ENCODE assay signal across 24 cellular contexts in the genomic region with DNA sequence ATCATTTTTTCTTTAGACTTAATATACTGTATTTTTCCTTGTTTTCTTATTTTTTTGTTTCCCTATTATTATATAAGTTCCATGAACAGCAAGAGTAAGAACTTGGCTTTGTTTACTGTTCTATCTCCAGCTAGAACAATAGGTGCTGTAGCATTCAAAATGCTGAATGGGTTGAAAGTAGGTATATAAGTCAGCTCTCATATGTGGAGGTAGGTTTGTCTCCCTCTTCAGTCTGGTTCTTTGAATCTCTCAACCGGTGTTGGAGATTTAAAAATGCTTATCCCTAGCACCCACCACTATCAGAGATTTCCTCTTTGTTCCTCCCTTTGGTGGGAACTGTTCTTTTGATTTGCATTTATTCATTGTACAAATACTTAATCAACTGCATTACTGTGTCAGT.
DNase-seq lines count a peak whose midpoint lies in the region; ATAC-seq, FAIRE-seq and TF ChIP-seq lines count a peak whose summit lies in the region.
"Had no signal": no experiment of that assay in that cellular context is flagged by ENCODE, and none has a peak within 500 bp of the region (broad histone marks: within the 10 kb centered on the region; RNA-seq: fewer than 3 reads in every experiment).

No MANE protein-coding gene starts in this region.

- H3K14ac ChIP-seq in H1 (ENCODE audit: insufficient read length) = no peak overlapping the region

- no peak for ATAC-seq in stimulated activated naive CD8-positive, alpha-beta T cell treated with anti-CD3 and anti-CD28 coated beads, Interleukin-15, Interleukin-2, amounts not matched to agents 100 U/mL and 50 U/mL, for 24 hours
- ATAC-seq in GM18520 (IDR thresholded peaks at IDR 0.05; ENCODE audit: unreplicated experiment) = no peak
- ATAC-seq: esophagus mucosa, left lung, T-helper 17 cell had no signal

- H4K20me1 ChIP-seq in H1 (replicated peaks in 1 of 2; ENCODE audit: control insufficient read depth in 1 of 2, insufficient read depth in 2 of 2, low read length in 2 of 2) (no peaks in the 10 kb centered on the region), smooth muscle cell (ENCODE audit: low read depth) (no peaks in the 10 kb centered on the region)

- no peak overlapping the region for H2BK20ac ChIP-seq in H1 (ENCODE audit: low read length)

- no peak overlapping the region for H3K56ac ChIP-seq in H1 (replicated peaks; ENCODE audit: insufficient read length, low read depth, low read length)

- H3K9me3 ChIP-seq in H1 (ENCODE audit: insufficient read depth in 2 of 2, low read depth in 1 of 2, low read length in 1 of 2) (no peaks in the 10 kb centered on the region; a peak in 1 of 4 replicates), smooth muscle cell (replicated peaks; ENCODE audit: low read depth) (no peaks in the 10 kb centered on the region)
- H3K9me3 ChIP-seq: left lung, SJCRH30 had no signal

- H2AFZ ChIP-seq in H1 (ENCODE audit: low read length) = no peak overlapping the region
- no peak overlapping the region for H2AFZ ChIP-seq in smooth muscle cell (ENCODE audit: low read depth)

- no peaks in the 10 kb centered on the region for H3F3A ChIP-seq in smooth muscle cell (ENCODE audit: low read depth)

- H3K36me3 ChIP-seq in H1 (ENCODE audit: control insufficient read depth in 2 of 4, insufficient read depth in 4 of 4, low read length in 3 of 4) (peaks cover 6 to 40% (median 13%) of the 10 kb centered on the region in 4 experiments; a peak in 6 of 8 replicates), smooth muscle cell (ENCODE audit: low read depth) (no peaks in the 10 kb centered on the region)
- H3K36me3 ChIP-seq: SJCRH30 had no signal

- no peak overlapping the region for H3K18ac ChIP-seq in H1 (ENCODE audit: extremely low read depth, low read length)

- peak overlapping the region; percentile 92 for H3K27ac Mint-ChIP-seq in stimulated activated naive CD8-positive, alpha-beta T cell treated with anti-CD3 and anti-CD28 coated beads, Interleukin-15, Interleukin-2, amounts not matched to agents 100 ng/mL and 50 ng/mL, for 24 hours
- H3K27ac Mint-ChIP-seq: activated CD4-positive, alpha-beta memory T cell treated with anti-CD3 and anti-CD28 coated beads for 36 hours; T-helper 17 cell had no signal

- no peak overlapping the region for H2BK5ac ChIP-seq in H1 (ENCODE audit: low read depth, low read length)

- DNase-seq in stimulated activated naive CD8-positive, alpha-beta T cell treated with anti-CD3 and anti-CD28 coated beads, Interleukin-15, Interleukin-2, amounts not matched to agents 100 U/mL and 50 U/mL, for 24 hours = no peak
- DNase-seq in SW480 (ENCODE audit: low spot score) (peak; percentile 59), H1 (ENCODE audit: low read depth in 1 of 2, low spot score in 2 of 2) (no peak), smooth muscle cell (lab: John Stamatoyannopoulos, UW; ENCODE audit: unreplicated experiment) (no peak), midbrain (lab: John Stamatoyannopoulos, UW) (no peak), NCI-H1436 treated with DMSO at 0.1 percent for 48 hours (lab: John Stamatoyannopoulos, UW) (no peak)
- DNase-seq: C1 segment of cervical spinal cord; head of caudate nucleus; KG1; left lung; NCI-H1048; NCI-H2081 treated with DMSO at 0.1 percent for 48 hours; NCI-H510A; SJCRH30; stimulated activated CD4-positive, alpha-beta T cell treated with anti-CD3 and anti-CD28 coated beads, Interleukin-12 subunit alpha, Interleukin-12 subunit beta, amount 100 ng/mL, for 4 hours; T-helper 17 cell had no signal

- H3K9me3 Mint-ChIP-seq in stimulated activated naive CD8-positive, alpha-beta T cell treated with anti-CD3 and anti-CD28 coated beads, Interleukin-15, Interleukin-2, amounts not matched to agents 100 ng/mL and 50 ng/mL, for 24 hours = no peaks in the 10 kb centered on the region
- H3K9me3 Mint-ChIP-seq: activated CD4-positive, alpha-beta memory T cell treated with anti-CD3 and anti-CD28 coated beads for 36 hours; activated naive CD4-positive, alpha-beta T cell treated with anti-CD3 and anti-CD28 coated beads, Interleukin-2, amount 50 U/mL, for 72 hours; neural crest cell had no signal

- H3K27me3 Mint-ChIP-seq in stimulated activated naive CD8-positive, alpha-beta T cell treated with anti-CD3 and anti-CD28 coated beads, Interleukin-15, Interleukin-2, amounts not matched to agents 100 ng/mL and 50 ng/mL, for 24 hours = peaks cover 3% of the 10 kb centered on the region
- H3K27me3 Mint-ChIP-seq: activated CD4-positive, alpha-beta memory T cell treated with anti-CD3 and anti-CD28 coated beads for 36 hours; T-helper 17 cell had no signal

- TF ChIP-seq CTCF in H1 (IDR thresholded peaks at IDR 0.05; ENCODE audit: control extremely low read depth in 1 of 3, insufficient read depth in 1 of 3, low read depth in 1 of 3, low read length in 3 of 3) (peak in 2 of 3 experiments; percentile 21 to 23; a peak in 2 of 4 replicates), smooth muscle cell (IDR thresholded peaks at IDR 0.05; ENCODE audit: borderline replicate concordance, insufficient read depth, poor library complexity, severe bottlenecking) (no peak)

- peaks cover 2% of the 10 kb centered on the region; the same call in 1 of the 2 replicates for H3K23me2 ChIP-seq in H1 (ENCODE audit: low read depth, low read length)

- H3K4ac ChIP-seq in H1 (replicated peaks; ENCODE audit: insufficient read length, low read depth, low read length) = no peak overlapping the region

- no peak overlapping the region for H2BK15ac ChIP-seq in H1 (ENCODE audit: low read length)

- H3K23ac ChIP-seq in H1 (ENCODE audit: insufficient read length) = no peak overlapping the region

- H2AK5ac ChIP-seq in H1 (ENCODE audit: low read depth, low read length) = no peak overlapping the region

- no peak overlapping the region for H3K4me3 Mint-ChIP-seq in stimulated activated naive CD8-positive, alpha-beta T cell treated with anti-CD3 and anti-CD28 coated beads, Interleukin-15, Interleukin-2, amounts not matched to agents 100 ng/mL and 50 ng/mL, for 24 hours
- H3K4me3 Mint-ChIP-seq: activated CD4-positive, alpha-beta memory T cell treated with anti-CD3 and anti-CD28 coated beads for 36 hours; neural crest cell; T-helper 17 cell had no signal

- H3K4me1 ChIP-seq in H1 (replicated peaks in 1 of 4; ENCODE audit: control insufficient read depth in 3 of 4, insufficient read depth in 4 of 4, low read length in 3 of 4) (no peaks in the 10 kb centered on the region), smooth muscle cell (ENCODE audit: low read depth) (no peaks in the 10 kb centered on the region)
- H3K4me1 ChIP-seq: left lung, SJCRH30 had no signal

- no peak overlapping the region for H4K91ac ChIP-seq in H1 (replicated peaks; ENCODE audit: insufficient read length, low read length)

- 0 out of 2 replicates have a peak, but pooled peaks cover 2% of the 10 kb centered on the region for H3K79me1 ChIP-seq in H1 (ENCODE audit: low read depth, low read length)

- no peak for TF ChIP-seq POLR2A in H1 (IDR thresholded peaks at IDR 0.05; ENCODE audit: control extremely low read depth in 1 of 2, low read depth in 2 of 2, low read length in 2 of 2)

- no peak overlapping the region for H3K9ac ChIP-seq in H1 (replicated peaks in 1 of 4; ENCODE audit: extremely low read depth in 1 of 4, low read depth in 3 of 4, low read length in 3 of 4)
- no peak overlapping the region for H3K9ac ChIP-seq in smooth muscle cell (ENCODE audit: low read depth)

- peak; percentile 18 to 30; a peak in 3 of 4 replicates for TF ChIP-seq RAD21 in H1 (IDR thresholded peaks at IDR 0.05 in 1 of 2, conservative IDR thresholded peaks at IDR 0.05 in 1 of 2; ENCODE audit: low read depth in 2 of 2, low read length in 2 of 2)

- no peak for TF ChIP-seq EP300 in H1 (IDR thresholded peaks at IDR 0.05; ENCODE audit: borderline replicate concordance in 1 of 2, low read depth in 2 of 2, low read length in 2 of 2)

- no peak overlapping the region for H4K5ac ChIP-seq in H1 (ENCODE audit: insufficient read length, low read depth, low read length)

- H4K8ac ChIP-seq in H1 (ENCODE audit: extremely low read depth, insufficient read depth, low read length) = no peak overlapping the region

- H3K4me1 Mint-ChIP-seq in stimulated activated naive CD8-positive, alpha-beta T cell treated with anti-CD3 and anti-CD28 coated beads, Interleukin-15, Interleukin-2, amounts not matched to agents 100 ng/mL and 50 ng/mL, for 24 hours (ENCODE audit: low read depth) = peaks cover 30% of the 10 kb centered on the region
- H3K4me1 Mint-ChIP-seq: neural crest cell had no signal

- H3K36me3 Mint-ChIP-seq in stimulated activated naive CD8-positive, alpha-beta T cell treated with anti-CD3 and anti-CD28 coated beads, Interleukin-15, Interleukin-2, amounts not matched to agents 100 ng/mL and 50 ng/mL, for 24 hours (ENCODE audit: low read depth) = peaks cover 28% of the 10 kb centered on the region

- no peak overlapping the region for H3K4me3 ChIP-seq in H1 (ENCODE audit: extremely low read depth in 1 of 4, insufficient read depth in 2 of 4, low read depth in 3 of 4, low read length in 4 of 4)
- H3K4me3 ChIP-seq in smooth muscle cell = no peak overlapping the region
- H3K4me3 ChIP-seq: left lung, SJCRH30 had no signal

- H3K4me2 ChIP-seq in H1 (ENCODE audit: insufficient read depth in 1 of 2, low read depth in 2 of 2, low read length in 2 of 2) (no peak overlapping the region), smooth muscle cell (no peak overlapping the region)

- H3K79me2 ChIP-seq in H1 (ENCODE audit: control insufficient read depth in 1 of 2, insufficient read depth in 2 of 2, low read length in 2 of 2) (no peaks in the 10 kb centered on the region), smooth muscle cell (ENCODE audit: low read depth) (no peaks in the 10 kb centered on the region)

- no peak for FAIRE-seq in H1 (lab: Jason Lieb, UNC)
- FAIRE-seq: G401.6 had no signal

- 81% methylated on average over 1 of the region's 1 CpG; no CpG with 5 or more reads in 1 of the 2 experiments for WGBS in H1 (ENCODE audit: extremely low coverage in 1 of 2, insufficient coverage in 1 of 2, insufficient read length in 1 of 2, insufficient replicate concordance in 2 of 2, low coverage in 1 of 2, low lambda C conversion rate in 2 of 2, missing lambda C conversion rate in 1 of 2), 2 experiments
- WGBS in smooth muscle cell (ENCODE audit: low lambda C conversion rate) = 64% methylated on average over 1 of the region's 1 CpG

- H3K27me3 ChIP-seq in H1 (replicated peaks in 1 of 4; ENCODE audit: control insufficient read depth in 3 of 4, extremely low read depth in 1 of 4, insufficient read depth in 3 of 4, low read length in 3 of 4) = no peaks in the 10 kb centered on the region
- no peaks in the 10 kb centered on the region for H3K27me3 ChIP-seq in smooth muscle cell (ENCODE audit: low read depth)
- H3K27me3 ChIP-seq: left lung, SJCRH30 had no signal

- CTCF ChIA-PET in H1 (lab: Charles Lee; ENCODE audit: partially characterized antibody) = interaction anchor here (0.8 to 1.9 kb wide), 9 partner anchors 11 to 580 kb away, joined by 3 to 12 read pairs (median 3); no protein-coding TSS in a partner anchor

- no peak overlapping the region for H2BK120ac ChIP-seq in H1 (replicated peaks; ENCODE audit: low read depth, low read length)

- H2BK12ac ChIP-seq in H1 (ENCODE audit: low read depth, low read length) = no peak overlapping the region

- POLR2A ChIA-PET in H1 (lab: Charles Lee; ENCODE audit: partially characterized antibody) = interaction anchor here (0.9 to 1.2 kb wide), 4 partner anchors 13 to 116 kb away, joined by 3 to 4 read pairs (median 3); a partner anchor contains a TSS

- H3K27ac ChIP-seq in H1 (ENCODE audit: low read depth, low read length) = no peak overlapping the region
- peak overlapping the region; percentile 61 for H3K27ac ChIP-seq in smooth muscle cell (ENCODE audit: low read depth)
- H3K27ac ChIP-seq: left lung, SJCRH30, VCaP had no signal
